Comparison of ENCODE assay signal across 20 cellular contexts in the genomic region with DNA sequence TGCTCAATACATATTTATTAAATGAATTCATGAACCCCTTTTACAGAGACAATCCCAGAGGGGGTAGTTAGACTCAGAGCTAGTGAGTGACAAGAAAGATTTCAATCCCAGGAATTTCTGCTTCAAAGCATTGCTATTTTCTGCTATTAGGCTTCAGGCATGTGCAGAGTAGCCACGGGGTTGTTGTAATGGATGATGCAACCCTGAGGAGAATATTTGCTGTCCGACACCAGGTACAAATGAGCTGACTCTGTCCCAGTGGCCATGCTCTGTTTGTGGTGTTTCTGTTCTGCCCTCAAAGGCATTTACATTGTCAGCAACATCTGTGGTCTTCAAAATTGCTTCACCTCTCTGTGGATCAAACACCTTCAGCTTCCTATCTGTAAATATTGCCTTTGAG.
A peak's percentile ranks its signal among the peaks of the same experiment; 100 is the strongest.
DNase-seq lines count a peak whose midpoint lies in the region; ATAC-seq, FAIRE-seq and TF ChIP-seq lines count a peak whose summit lies in the region.
"Had no signal": no experiment of that assay in that cellular context is flagged by ENCODE, and none has a peak within 500 bp of the region (broad histone marks: within the 10 kb centered on the region; RNA-seq: fewer than 3 reads in every experiment).

No MANE protein-coding gene starts in this region.

- H3K4me1 ChIP-seq in HEK293 (ENCODE audit: control insufficient read depth, insufficient read depth, low read length) (no peaks in the 10 kb centered on the region), HepG2 (ENCODE audit: insufficient read depth, low read length) (no peaks in the 10 kb centered on the region)
- H3K4me1 ChIP-seq: HAP-1, SJSA1 had no signal

- DNase-seq in AG04449 (ENCODE audit: low read depth, low spot score) (peak; percentile 2), astrocyte of the hippocampus (ENCODE audit: low read depth, low spot score) (peak; percentile 50), HepG2 (ENCODE audit: low spot score) (no peak), SHP77 treated with DMSO at 0.1 percent for 48 hours (lab: John Stamatoyannopoulos, UW) (no peak)
- DNase-seq in stimulated activated CD4-positive, alpha-beta T cell treated with anti-CD3 and anti-CD28 coated beads, Interleukin-4, amount 100 ng/mL, for 1 hour, result no peak
- DNase-seq: AML-193, COR-L47, DMS153, MG63, NCI-H1105, NCI-H187, NCI-H345, NCI-H69, PC-3 had no signal

- no peak overlapping the region for H3K27ac ChIP-seq in HEK293 (ENCODE audit: extremely low read depth, low read depth, low read length)
- H3K27ac ChIP-seq in HepG2 (ENCODE audit: extremely low read length, insufficient read depth, low read length), result no peak overlapping the region
- H3K27ac ChIP-seq: SJSA1 had no signal

- H3K36me3 ChIP-seq in HEK293 (ENCODE audit: control insufficient read depth in 2 of 2, insufficient read depth in 1 of 2, low read length in 2 of 2) (no peaks in the 10 kb centered on the region), HepG2 (replicated peaks in 1 of 2; ENCODE audit: control insufficient read depth in 1 of 2, insufficient read depth in 2 of 2, low read length in 2 of 2) (no peaks in the 10 kb centered on the region)
- H3K36me3 ChIP-seq: HAP-1, MG63, SJSA1 had no signal

- in situ Hi-C loops in HepG2 (cut with HindIII; ENCODE audit: extremely low pct_ligation_motif_present, low pct_unique_long_range_greater_than_20kb), result no loop called here

- H3K27me3 ChIP-seq in HepG2 (ENCODE audit: control insufficient read depth in 1 of 2, insufficient read depth in 2 of 2, low read length in 2 of 2), result peaks cover 0 to 4% of the 10 kb centered on the region in 2 experiments; a peak in 2 of 5 replicates
- H3K27me3 ChIP-seq: MG63, SJSA1 had no signal

- no peak for TF ChIP-seq POLR2A in HepG2 (IDR thresholded peaks at IDR 0.05; ENCODE audit: insufficient read depth in 1 of 2, low read depth in 2 of 2, low read length in 2 of 2)

- H3K79me2 ChIP-seq in HepG2 (ENCODE audit: insufficient read depth, low read length), result no peaks in the 10 kb centered on the region

- H3K9ac ChIP-seq in HepG2 (ENCODE audit: insufficient read depth, low read depth, low read length), result no peak overlapping the region

- H2AFZ ChIP-seq in HepG2 (ENCODE audit: low read length), result no peak overlapping the region

- intact Hi-C loops in HepG2 (cut with micrococcal nuclease; ENCODE audit: unreplicated experiment), result no loop called here

- ATAC-seq in HepG2 (no peak), HG02885 (IDR thresholded peaks at IDR 0.05; ENCODE audit: poor library complexity, unreplicated experiment) (no peak), GM19463 (IDR thresholded peaks at IDR 0.05; ENCODE audit: unreplicated experiment) (no peak)
- ATAC-seq: PC-3 had no signal

- WGBS in HepG2 (ENCODE audit: low lambda C conversion rate), result 20% methylated on average over 1 of the region's 2 CpGs

- H3K9me3 ChIP-seq in HEK293 (ENCODE audit: control insufficient read depth, insufficient read depth, low read depth, low read length), result no peaks in the 10 kb centered on the region
- H3K9me3 ChIP-seq in HepG2 (ENCODE audit: low read length), result no peaks in the 10 kb centered on the region
- H3K9me3 ChIP-seq: HAP-1, MG63, SJSA1 had no signal

- H3K4me3 ChIP-seq in AG04449 (ENCODE audit: low read depth, low read length) (no peak overlapping the region), HEK293 (ENCODE audit: low read depth, low read length) (no peak overlapping the region), HepG2 (replicated peaks in 1 of 3; ENCODE audit: insufficient read depth in 1 of 3, low read depth in 2 of 3, low read length in 3 of 3) (no peak overlapping the region)
- H3K4me3 ChIP-seq: HAP-1, MG63, SJSA1 had no signal

- TF ChIP-seq RAD21 in HepG2 (CRISPR knock-in tag; IDR thresholded peaks at IDR 0.05), result no peak

- CTCF ChIA-PET in AG04449 (lab: Yijun Ruan, JAX) (interaction anchor here (0.7 kb wide), 1 partner anchor 16 kb away, joined by 3 read pairs; no protein-coding TSS in a partner anchor), HEK293 (lab: Yijun Ruan, JAX) (no interaction called here), HepG2 (lab: Yijun Ruan, JAX; ENCODE audit: low intra/inter-chr PET ratio, low total read pairs) (no interaction called here)

- POLR2A ChIA-PET in AG04449 (lab: Yijun Ruan, JAX), result interaction anchor here (0.5 kb wide), 1 partner anchor 102 kb away, joined by 3 read pairs; no protein-coding TSS in a partner anchor
- POLR2A ChIA-PET in HEK293 (lab: Yijun Ruan, JAX), result no interaction called here
- POLR2A ChIA-PET in HepG2 (lab: Yijun Ruan, JAX), result no interaction called here

- no peaks in the 10 kb centered on the region for H4K20me1 ChIP-seq in HepG2 (ENCODE audit: insufficient read depth, low read length)

- FAIRE-seq in HepG2 (lab: Jason Lieb, UNC), result no peak
- FAIRE-seq: A204.1 had no signal

- TF ChIP-seq CTCF in AG04449 (IDR thresholded peaks at IDR 0.05; ENCODE audit: insufficient read depth, low read length, missing control alignments) (no peak), HEK293 (tag by site-specific recombination; IDR thresholded peaks at IDR 0.05) (no peak), HepG2 (CRISPR knock-in tag; IDR thresholded peaks at IDR 0.05) (no peak)

- no TSS peak for BruUV-seq in HepG2 (replicated peaks; lab: Mats Ljungman, UMichigan)

- TF ChIP-seq EP300 in HepG2 (IDR thresholded peaks at IDR 0.05; ENCODE audit: low read depth in 2 of 2, low read length in 2 of 2) (no peak), HepG2 (CRISPR knock-in tag; IDR thresholded peaks at IDR 0.05; ENCODE audit: borderline replicate concordance) (no peak)

- H3K4me2 ChIP-seq in HepG2 (ENCODE audit: low read depth, low read length), result no peak overlapping the region

TF ChIP-seq in HEK293, 187 proteins besides CTCF, POLR2A, EP300 and RAD21 (continues in another document):
- TF ChIP-seq SP7 (tag by site-specific recombination; IDR thresholded peaks at IDR 0.05) (no peak), SCRT1 (tag by site-specific recombination; IDR thresholded peaks at IDR 0.05; ENCODE audit: borderline replicate concordance) (no peak)
- TF ChIP-seq, protein P1, sequence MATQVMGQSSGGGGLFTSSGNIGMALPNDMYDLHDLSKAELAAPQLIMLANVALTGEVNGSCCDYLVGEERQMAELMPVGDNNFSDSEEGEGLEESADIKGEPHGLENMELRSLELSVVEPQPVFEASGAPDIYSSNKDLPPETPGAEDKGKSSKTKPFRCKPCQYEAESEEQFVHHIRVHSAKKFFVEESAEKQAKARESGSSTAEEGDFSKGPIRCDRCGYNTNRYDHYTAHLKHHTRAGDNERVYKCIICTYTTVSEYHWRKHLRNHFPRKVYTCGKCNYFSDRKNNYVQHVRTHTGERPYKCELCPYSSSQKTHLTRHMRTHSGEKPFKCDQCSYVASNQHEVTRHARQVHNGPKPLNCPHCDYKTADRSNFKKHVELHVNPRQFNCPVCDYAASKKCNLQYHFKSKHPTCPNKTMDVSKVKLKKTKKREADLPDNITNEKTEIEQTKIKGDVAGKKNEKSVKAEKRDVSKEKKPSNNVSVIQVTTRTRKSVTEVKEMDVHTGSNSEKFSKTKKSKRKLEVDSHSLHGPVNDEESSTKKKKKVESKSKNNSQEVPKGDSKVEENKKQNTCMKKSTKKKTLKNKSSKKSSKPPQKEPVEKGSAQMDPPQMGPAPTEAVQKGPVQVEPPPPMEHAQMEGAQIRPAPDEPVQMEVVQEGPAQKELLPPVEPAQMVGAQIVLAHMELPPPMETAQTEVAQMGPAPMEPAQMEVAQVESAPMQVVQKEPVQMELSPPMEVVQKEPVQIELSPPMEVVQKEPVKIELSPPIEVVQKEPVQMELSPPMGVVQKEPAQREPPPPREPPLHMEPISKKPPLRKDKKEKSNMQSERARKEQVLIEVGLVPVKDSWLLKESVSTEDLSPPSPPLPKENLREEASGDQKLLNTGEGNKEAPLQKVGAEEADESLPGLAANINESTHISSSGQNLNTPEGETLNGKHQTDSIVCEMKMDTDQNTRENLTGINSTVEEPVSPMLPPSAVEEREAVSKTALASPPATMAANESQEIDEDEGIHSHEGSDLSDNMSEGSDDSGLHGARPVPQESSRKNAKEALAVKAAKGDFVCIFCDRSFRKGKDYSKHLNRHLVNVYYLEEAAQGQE (tag by site-specific recombination; IDR thresholded peaks at IDR 0.05), result no peak

Comparison
In these comparisons a context has a peak if more than half of its experiments do, and no peak if none do; other contexts are left out.
1. DNase-seq: peak in AG04449 (single experiment) and astrocyte of the hippocampus (single experiment); none in HepG2 (single experiment), SHP77 treated with DMSO at 0.1 percent for 48 hours (single experiment) and stimulated activated CD4-positive, alpha-beta T cell treated with anti-CD3 and anti-CD28 coated beads, Interleukin-4, amount 100 ng/mL, for 1 hour (single experiment).